ENCODE assay signal across 1 cellular context in genomic region chr6:165729307-165729936, GRCh38.
TF ChIP-seq lines count a peak whose summit lies in the region.

No MANE protein-coding gene starts in this region.

TF ChIP-seq in HEK293, 187 proteins besides CTCF, POLR2A, EP300 and RAD21 (continued from another document):
- peak; percentile 67 for TF ChIP-seq REST (tag by site-specific recombination; IDR thresholded peaks at IDR 0.05)
- 0 out of 2 replicates have a peak, but pooled peaks have one; percentile 13 for TF ChIP-seq ZNF660 (tag by site-specific recombination; IDR thresholded peaks at IDR 0.05)
- peak; percentile 70 for TF ChIP-seq ZBTB8A (tag by site-specific recombination; IDR thresholded peaks at IDR 0.05)
- no peak for TF ChIP-seq PBX3 (CRISPR knock-in tag; IDR thresholded peaks at IDR 0.05)
